22 cellular contexts compared by ENCODE assay signal in the genomic region with DNA sequence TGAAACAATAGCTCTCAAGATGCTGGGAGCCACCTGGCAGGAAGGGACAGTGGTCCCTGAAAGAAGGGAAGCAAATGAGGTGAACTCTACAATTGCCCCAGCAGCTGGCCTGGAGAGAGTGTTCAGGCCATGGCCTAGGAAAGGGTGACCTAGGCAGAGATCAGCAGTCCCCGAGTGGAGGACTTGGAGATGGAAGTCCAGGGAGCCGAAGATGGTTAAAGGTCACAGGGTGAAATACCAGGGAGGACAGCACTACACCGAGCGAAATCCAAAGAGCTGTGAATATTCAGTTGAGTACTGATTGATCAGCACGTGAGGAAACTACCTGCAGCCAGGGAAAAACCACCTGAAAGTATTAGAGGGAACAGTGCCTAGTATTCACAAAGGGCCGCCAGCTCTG.
DNase-seq lines count a peak whose midpoint lies in the region; ATAC-seq and TF ChIP-seq lines count a peak whose summit lies in the region.
"Had no signal": no experiment of that assay in that cellular context is flagged by ENCODE, and none has a peak within 500 bp of the region (broad histone marks: within the 10 kb centered on the region; RNA-seq: fewer than 3 reads in every experiment).

No MANE protein-coding gene starts in this region.

- H3K4me1 Mint-ChIP-seq in CD4-positive, alpha-beta memory T cell, result peaks cover 75 to 88% (median 79%) of the 10 kb centered on the region in 4 donors
- H3K4me1 Mint-ChIP-seq in WTC11 (peaks cover 22% of the 10 kb centered on the region), memory B cell (peaks cover 39% of the 10 kb centered on the region)

- H3K4me1 ChIP-seq in CD4-positive, alpha-beta memory T cell (ENCODE audit: insufficient read depth, low read length), result peaks cover 77% of the 10 kb centered on the region
- H3K4me1 ChIP-seq: upper lobe of left lung had no signal

- H3K4me3 ChIP-seq in CD4-positive, alpha-beta memory T cell (ENCODE audit: low read length in 2 of 2), result no peak overlapping the region
- H3K4me3 ChIP-seq: GM23248, K562, left ventricle myocardium inferior, upper lobe of left lung had no signal

- TF ChIP-seq CTCF in WTC11 (IDR thresholded peaks at IDR 0.05), result no peak

- H3K9me3 Mint-ChIP-seq in CD4-positive, alpha-beta memory T cell, result no peaks in the 10 kb centered on the region
- H3K9me3 Mint-ChIP-seq in WTC11 (0 out of 2 replicates have a peak, but pooled peaks cover 3% of the 10 kb centered on the region), memory B cell (no peaks in the 10 kb centered on the region)
- H3K9me3 Mint-ChIP-seq: nephron progenitor cell had no signal

- POLR2A ChIA-PET in CD4-positive, alpha-beta memory T cell (lab: Charles Lee; ENCODE audit: partially characterized antibody), result interaction anchor here (1.0 to 1.8 kb wide), 4 partner anchors 33 to 102 kb away, joined by 3 to 5 read pairs (median 4); no protein-coding TSS in a partner anchor
- POLR2A ChIA-PET in WTC11 (lab: Charles Lee), result no interaction called here

- H3K27ac ChIP-seq in CD4-positive, alpha-beta memory T cell (ENCODE audit: low read depth, low read length), result no peak overlapping the region
- H3K27ac ChIP-seq: 22Rv1, GM23248, left ventricle myocardium inferior, upper lobe of left lung had no signal

- H3K36me3 ChIP-seq in CD4-positive, alpha-beta memory T cell (ENCODE audit: insufficient read depth, low read length), result no peaks in the 10 kb centered on the region
- H3K36me3 ChIP-seq: left ventricle myocardium inferior, upper lobe of left lung had no signal

- peak overlapping the region; percentile 1 to 81 (median 56) for H3K27ac Mint-ChIP-seq in CD4-positive, alpha-beta memory T cell
- H3K27ac Mint-ChIP-seq in WTC11, result peak overlapping the region; percentile 54; the same call in 1 of the 2 replicates
- H3K27ac Mint-ChIP-seq in memory B cell, result peak overlapping the region; percentile 71
- H3K27ac Mint-ChIP-seq: nephron progenitor cell had no signal

- CTCF ChIA-PET in CD4-positive, alpha-beta memory T cell (lab: Charles Lee; ENCODE audit: partially characterized antibody), result interaction anchor here (1.2 to 1.5 kb wide), 2 partner anchors 9 to 65 kb away, joined by 3 to 5 read pairs; no protein-coding TSS in a partner anchor
- CTCF ChIA-PET in WTC11 (lab: Charles Lee), result interaction anchor here (1.0 to 1.6 kb wide), 2 partner anchors 11 to 337 kb away, joined by 3 to 6 read pairs; no protein-coding TSS in a partner anchor

- no peaks in the 10 kb centered on the region for H3K9me3 ChIP-seq in CD4-positive, alpha-beta memory T cell (ENCODE audit: control insufficient read depth in 1 of 2, low read length in 2 of 2)
- H3K9me3 ChIP-seq: left ventricle myocardium inferior, upper lobe of left lung had no signal

- no peaks in the 10 kb centered on the region for H3K27me3 Mint-ChIP-seq in CD4-positive, alpha-beta memory T cell
- H3K27me3 Mint-ChIP-seq in WTC11 (ENCODE audit: low read depth) (no peaks in the 10 kb centered on the region), memory B cell (no peaks in the 10 kb centered on the region)

- ATAC-seq in WTC11 (peak; percentile 60), memory B cell (ENCODE audit: low read depth) (no peak), HG02610 (IDR thresholded peaks at IDR 0.05; ENCODE audit: unreplicated experiment) (no peak)
- ATAC-seq: K562, right cardiac atrium had no signal

- H3K27me3 ChIP-seq in CD4-positive, alpha-beta memory T cell (ENCODE audit: insufficient read depth, low read length), result no peaks in the 10 kb centered on the region
- H3K27me3 ChIP-seq: upper lobe of left lung had no signal

- H3K4me3 Mint-ChIP-seq in CD4-positive, alpha-beta memory T cell, result peak overlapping the region in 7 of 8 donors; percentile 7 to 80 (median 26)
- no peak overlapping the region for H3K4me3 Mint-ChIP-seq in WTC11
- H3K4me3 Mint-ChIP-seq in memory B cell, result no peak overlapping the region
- H3K4me3 Mint-ChIP-seq: nephron progenitor cell had no signal

- intact Hi-C loops in CD4-positive, alpha-beta memory T cell (cut with micrococcal nuclease), result no loop called here

- DNase-seq in NCI-H524 (lab: John Stamatoyannopoulos, UW), result peak; percentile 29 to 52
- DNase-seq in NCI-H524 treated with DMSO at 0.1 percent for 48 hours (lab: John Stamatoyannopoulos, UW), result no peak
- peak in 1 of 5 donors; percentile 34 for DNase-seq in CD4-positive, alpha-beta memory T cell
- DNase-seq in WTC11 (ENCODE audit: low spot score), result no peak
- DNase-seq in memory B cell (ENCODE audit: low spot score in 2 of 2), result no peak
- DNase-seq in NCI-H1930 (lab: John Stamatoyannopoulos, UW), result no peak
- no peak for DNase-seq in NCI-H446 (lab: John Stamatoyannopoulos, UW)
- DNase-seq: activated CD4-positive, CD25-positive, alpha-beta regulatory T cell treated with anti-CD3 and anti-CD28 coated beads, Interleukin-2, amount 50 U/mL, for 72 hours; activated effector memory CD4-positive, alpha-beta T cell treated with anti-CD3 and anti-CD28 coated beads, Interleukin-2, amount 50 U/mL, for 16 hours; DMS153; GM23248; left ventricle myocardium inferior; midbrain; MM.1S; NCI-H1436 treated with DMSO at 0.1 percent for 48 hours; NCI-H510A; nephron progenitor cell; right cardiac atrium; upper lobe of left lung had no signal

- peaks cover 43 to 46% of the 10 kb centered on the region in 2 donors for H3K36me3 Mint-ChIP-seq in CD4-positive, alpha-beta memory T cell
- H3K36me3 Mint-ChIP-seq in WTC11, result no peaks in the 10 kb centered on the region
- H3K36me3 Mint-ChIP-seq in memory B cell, result peaks cover 42% of the 10 kb centered on the region

TF ChIP-seq in WTC11, 78 proteins besides CTCF, POLR2A, EP300 and RAD21:
- TF ChIP-seq PRRX2 (CRISPR knock-in tag; IDR thresholded peaks at IDR 0.05) (no peak), NR1H2 (CRISPR knock-in tag; IDR thresholded peaks at IDR 0.05) (no peak), ZNF671 (CRISPR knock-in tag; IDR thresholded peaks at IDR 0.05) (no peak), ZNF138 (CRISPR knock-in tag; conservative IDR thresholded peaks at IDR 0.05) (no peak), CREM (CRISPR knock-in tag; IDR thresholded peaks at IDR 0.05) (no peak)
- TF ChIP-seq, protein P1, sequence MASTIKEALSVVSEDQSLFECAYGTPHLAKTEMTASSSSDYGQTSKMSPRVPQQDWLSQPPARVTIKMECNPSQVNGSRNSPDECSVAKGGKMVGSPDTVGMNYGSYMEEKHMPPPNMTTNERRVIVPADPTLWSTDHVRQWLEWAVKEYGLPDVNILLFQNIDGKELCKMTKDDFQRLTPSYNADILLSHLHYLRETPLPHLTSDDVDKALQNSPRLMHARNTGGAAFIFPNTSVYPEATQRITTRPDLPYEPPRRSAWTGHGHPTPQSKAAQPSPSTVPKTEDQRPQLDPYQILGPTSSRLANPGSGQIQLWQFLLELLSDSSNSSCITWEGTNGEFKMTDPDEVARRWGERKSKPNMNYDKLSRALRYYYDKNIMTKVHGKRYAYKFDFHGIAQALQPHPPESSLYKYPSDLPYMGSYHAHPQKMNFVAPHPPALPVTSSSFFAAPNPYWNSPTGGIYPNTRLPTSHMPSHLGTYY (CRISPR knock-in tag; IDR thresholded peaks at IDR 0.05), result no peak

Comparison
In these comparisons a context has a peak if more than half of its experiments do, and no peak if none do; other contexts are left out.
1. DNase-seq: peak in NCI-H524 (2 of 2); none in NCI-H524 treated with DMSO at 0.1 percent for 48 hours (single experiment), WTC11 (single experiment), memory B cell (0 of 2), NCI-H1930 (0 of 2) and NCI-H446 (0 of 2).
2. H3K4me3 Mint-ChIP-seq: peak in CD4-positive, alpha-beta memory T cell (7 of 8); none in WTC11 (single experiment) and memory B cell (single experiment).
3. Peak in every context shown above with its lines, with median percentiles within 50 percentile points of each other: H3K27ac Mint-ChIP-seq.